ENCODE assay signal across 8 cellular contexts in the genomic region with DNA sequence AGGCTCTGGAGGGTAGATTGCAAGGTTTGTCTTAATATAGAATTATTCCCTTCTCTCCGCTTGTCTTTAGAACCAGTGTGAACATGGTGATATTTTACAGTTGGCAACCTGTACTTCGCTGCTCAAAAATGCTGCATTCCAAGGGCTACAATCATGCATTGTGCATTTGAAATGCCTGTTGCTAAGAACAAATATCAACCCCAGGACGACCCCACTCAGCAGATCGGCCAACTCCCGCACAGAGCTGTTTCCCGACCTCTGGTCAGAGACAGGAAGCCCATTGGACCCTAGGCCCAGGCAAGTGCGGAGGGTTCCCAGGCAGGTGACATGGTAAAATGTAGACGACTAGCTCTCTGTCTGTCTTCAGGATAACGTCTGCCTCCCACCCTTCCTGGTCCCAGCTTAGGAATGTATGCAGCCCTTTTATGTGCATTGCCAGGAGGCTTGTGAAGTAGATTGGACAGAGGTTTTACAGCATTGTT.
DNase-seq lines count a peak whose midpoint lies in the region; ATAC-seq and TF ChIP-seq lines count a peak whose summit lies in the region.

No MANE protein-coding gene starts in this region.

- no peaks in the 10 kb centered on the region for H3K79me2 ChIP-seq in fibroblast of lung (ENCODE audit: control insufficient read depth, insufficient read depth, low read length)

- H3K4ac ChIP-seq in neuronal stem cell (ENCODE audit: low read length) = no peak overlapping the region

- DNase-seq in ACHN (peak; percentile 20), Peyer's patch (no peak), fibroblast of lung (ENCODE audit: low read depth in 2 of 2) (peak; percentile 68 to 90), neuronal stem cell (ENCODE audit: low spot score) (no peak), inferior parietal cortex (ENCODE audit: extremely low spot score) (no peak), KG1 (lab: John Stamatoyannopoulos, UW) (no peak)
- no peak for DNase-seq in stimulated activated CD4-positive, alpha-beta T cell treated with anti-CD3 and anti-CD28 coated beads, Interleukin-15, amount 100 ng/mL, for 24 hours

- TF ChIP-seq POLR2A in Peyer's patch (IDR thresholded peaks at IDR 0.05) = no peak

- no peak overlapping the region for H3K18ac ChIP-seq in neuronal stem cell (ENCODE audit: low read length)

- H4K91ac ChIP-seq in neuronal stem cell (ENCODE audit: low read depth, low read length, poor library complexity) = no peak overlapping the region

- no peaks in the 10 kb centered on the region for H3K9me3 ChIP-seq in Peyer's patch
- H3K9me3 ChIP-seq in fibroblast of lung (ENCODE audit: control insufficient read depth, insufficient read depth, low read depth, low read length) = no peaks in the 10 kb centered on the region
- H3K9me3 ChIP-seq in neuronal stem cell (replicated peaks in 1 of 2; ENCODE audit: control insufficient read depth in 2 of 2, insufficient read depth in 1 of 2, low read depth in 1 of 2, low read length in 2 of 2) = peaks cover 0 to 2% of the 10 kb centered on the region in 2 donors

- H3K36me3 ChIP-seq in Peyer's patch = no peaks in the 10 kb centered on the region
- no peaks in the 10 kb centered on the region for H3K36me3 ChIP-seq in fibroblast of lung (ENCODE audit: control insufficient read depth, insufficient read depth, low read length)
- H3K36me3 ChIP-seq in neuronal stem cell (replicated peaks in 1 of 2; ENCODE audit: control insufficient read depth in 2 of 2, insufficient read depth in 2 of 2, low read length in 2 of 2) = no peaks in the 10 kb centered on the region

- no peaks in the 10 kb centered on the region for H4K20me1 ChIP-seq in fibroblast of lung (ENCODE audit: control insufficient read depth, extremely low read depth, insufficient read depth, low read length)

- WGBS in neuronal stem cell (ENCODE audit: extremely low coverage in 2 of 2, insufficient read length in 2 of 2, insufficient replicate concordance in 1 of 2), 2 donors = no CpG with 5 or more reads among the region's 9 CpGs

- H4K8ac ChIP-seq in neuronal stem cell (ENCODE audit: low read depth, low read length) = no peak overlapping the region

- H2AFZ ChIP-seq in fibroblast of lung (ENCODE audit: low read length) (peak overlapping the region; percentile 31), neuronal stem cell (ENCODE audit: low read length) (peak overlapping the region; percentile 87)

- H3K27me3 ChIP-seq in Peyer's patch = no peaks in the 10 kb centered on the region
- H3K27me3 ChIP-seq in fibroblast of lung (ENCODE audit: control insufficient read depth, insufficient read depth, low read length) = no peaks in the 10 kb centered on the region
- H3K27me3 ChIP-seq in neuronal stem cell (ENCODE audit: control insufficient read depth in 3 of 3, insufficient read depth in 3 of 3, low read depth in 1 of 3, low read length in 3 of 3) = no peaks in the 10 kb centered on the region

- H3K9ac ChIP-seq in fibroblast of lung (ENCODE audit: insufficient read depth, low read length) = peak overlapping the region; percentile 5
- H3K9ac ChIP-seq in neuronal stem cell (ENCODE audit: low read depth, low read length, poor library complexity) = no peak overlapping the region

- no peak overlapping the region for H2BK5ac ChIP-seq in neuronal stem cell (ENCODE audit: low read length)

- H3K14ac ChIP-seq in neuronal stem cell (ENCODE audit: low read length) = no peak overlapping the region

- no peak overlapping the region for H2BK15ac ChIP-seq in neuronal stem cell (ENCODE audit: low read length)

- H3K4me1 ChIP-seq in Peyer's patch (peaks cover 0 to 26% (median 6%) of the 10 kb centered on the region in 4 donors), fibroblast of lung (ENCODE audit: control insufficient read depth, extremely low read depth, insufficient read depth, low read length) (peaks cover 20% of the 10 kb centered on the region), neuronal stem cell (ENCODE audit: control insufficient read depth in 2 of 2, insufficient read depth in 1 of 2, low read depth in 1 of 2, low read length in 2 of 2) (peaks cover 10 to 16% of the 10 kb centered on the region in 2 donors)

- no peaks in the 10 kb centered on the region for H3K79me1 ChIP-seq in neuronal stem cell (ENCODE audit: low read depth, low read length)

- in situ Hi-C loops in ACHN (cut with HindIII; ENCODE audit: low pct_ligation_motif_present, low pct_unique_long_range_greater_than_20kb, low sequenced_read_pairs) = no loop called here

- TF ChIP-seq CTCF in Peyer's patch (IDR thresholded peaks at IDR 0.05) (no peak), fibroblast of lung (conservative IDR thresholded peaks at IDR 0.05 in 1 of 2, IDR thresholded peaks at IDR 0.05 in 1 of 2; ENCODE audit: low read depth in 1 of 2, low read length in 2 of 2) (no peak)

- H3K4me3 ChIP-seq in Peyer's patch (no peak overlapping the region), fibroblast of lung (replicated peaks in 1 of 4; ENCODE audit: control extremely low read depth in 1 of 4, insufficient read depth in 1 of 4, low read depth in 3 of 4, low read length in 4 of 4) (no peak overlapping the region), neuronal stem cell (ENCODE audit: low read length in 2 of 2) (no peak overlapping the region)

- no peak overlapping the region for H2BK120ac ChIP-seq in neuronal stem cell (ENCODE audit: low read depth, low read length)

- H3K4me2 ChIP-seq in fibroblast of lung (ENCODE audit: extremely low read depth, insufficient read depth, low read length) = peak overlapping the region; percentile 73
- H3K4me2 ChIP-seq in neuronal stem cell (ENCODE audit: insufficient read depth, low read length, poor library complexity, severe bottlenecking) = no peak overlapping the region

- H2AK5ac ChIP-seq in neuronal stem cell (ENCODE audit: low read depth, low read length) = no peak overlapping the region

- no peak for ATAC-seq in GM21529 (IDR thresholded peaks at IDR 0.05; ENCODE audit: unreplicated experiment)

- H3K27ac ChIP-seq in Peyer's patch = peak overlapping the region in 3 of 4 donors; percentile 2 to 50 (median 26)
- peak overlapping the region; percentile 64 for H3K27ac ChIP-seq in fibroblast of lung (ENCODE audit: insufficient read depth, low read length)
- H3K27ac ChIP-seq in neuronal stem cell (replicated peaks; ENCODE audit: low read length) = no peak overlapping the region

- no peak overlapping the region for H2BK12ac ChIP-seq in neuronal stem cell (ENCODE audit: low read length)

- no peak overlapping the region for H3K23ac ChIP-seq in neuronal stem cell (ENCODE audit: low read depth, low read length, poor library complexity)

Comparison
In these comparisons a context has a peak if more than half of its experiments do, and no peak if none do; other contexts are left out.
1. DNase-seq: peak in ACHN (single experiment) and fibroblast of lung (2 of 2); none in Peyer's patch (0 of 3), neuronal stem cell (single experiment), stimulated activated CD4-positive, alpha-beta T cell treated with anti-CD3 and anti-CD28 coated beads, Interleukin-15, amount 100 ng/mL, for 24 hours (single experiment), inferior parietal cortex (single experiment) and KG1 (single experiment).